ENCODE assay signal across 23 cellular contexts in genomic region chr6:142933701-142934100, GRCh38. TPM values are rescaled to one million over a fixed set of nuclear protein-coding genes. Genes with fewer than 3 reads are reported as not detected.
DNase-seq lines count a peak whose midpoint lies in the region; ATAC-seq, FAIRE-seq and TF ChIP-seq lines count a peak whose summit lies in the region.
"Had no signal": no experiment of that assay in that cellular context is flagged by ENCODE, and none has a peak within 500 bp of the region (broad histone marks: within the 10 kb centered on the region; RNA-seq: fewer than 3 reads in every experiment).

No MANE protein-coding gene starts in this region.

- H3K36me3 Mint-ChIP-seq in activated T-cell treated with anti-CD3 and anti-CD28 coated beads, Interleukin-2, amount 50 U/mL, for 4 hours (ENCODE audit: insufficient read depth) = peaks cover 17% of the 10 kb centered on the region
- no peaks in the 10 kb centered on the region for H3K36me3 Mint-ChIP-seq in stimulated activated memory B cell treated with anti-CD40 and anti-IgM and Interleukin-4, amounts not matched to agents 10 μg/mL and 1 μg/mL and 100 μg/mL, for 72 hours

- SMC1A ChIA-PET in GM12878 (lab: Charles Lee; ENCODE audit: uncharacterized antibody, unreplicated experiment) = interaction anchor here (0.8 to 11.3 kb wide), 11 partner anchors 8 to 153 kb away, joined by 3 to 75 read pairs (median 5); no protein-coding TSS in a partner anchor

- H3K9ac ChIP-seq in OCI-LY1 (ENCODE audit: low read length) = no peak overlapping the region
- H3K9ac ChIP-seq in GM12878 (ENCODE audit: control insufficient read depth, insufficient read depth, low read length) = peak overlapping the region; percentile 16; the same call in 1 of the 2 replicates

- TF ChIP-seq EP300 in GM12878 (IDR thresholded peaks at IDR 0.05; ENCODE audit: borderline replicate concordance in 1 of 2, control insufficient read depth in 1 of 2, low read depth in 2 of 2, low read length in 2 of 2) = no peak

- peaks cover 79% of the 10 kb centered on the region for H3K4me1 ChIP-seq in OCI-LY1 (ENCODE audit: insufficient read depth, low read length, severe bottlenecking)
- peaks cover 37% of the 10 kb centered on the region for H3K4me1 ChIP-seq in GM12878 (ENCODE audit: control insufficient read depth, insufficient read depth, low read length)
- H3K4me1 ChIP-seq: uterus had no signal

- H3K4me3 ChIP-seq in OCI-LY1 (ENCODE audit: low read depth, low read length, poor library complexity, severe bottlenecking) = peak overlapping the region; percentile 0
- H3K4me3 ChIP-seq in GM12878 = no peak overlapping the region
- no peak overlapping the region for H3K4me3 ChIP-seq in lower leg skin (ENCODE audit: low read depth, poor library complexity, severe bottlenecking)
- H3K4me3 ChIP-seq: adrenal gland, dorsolateral prefrontal cortex, gastrocnemius medialis, uterus had no signal

- H3K27me3 Mint-ChIP-seq in activated T-cell treated with anti-CD3 and anti-CD28 coated beads, Interleukin-2, amount 50 U/mL, for 4 hours (ENCODE audit: low read depth) = no peaks in the 10 kb centered on the region
- H3K27me3 Mint-ChIP-seq in stimulated activated memory B cell treated with anti-CD40 and anti-IgM and Interleukin-4, amounts not matched to agents 10 μg/mL and 1 μg/mL and 100 μg/mL, for 72 hours = no peaks in the 10 kb centered on the region

- H4K20me1 ChIP-seq in OCI-LY1 (ENCODE audit: insufficient read depth, low read length) = no peaks in the 10 kb centered on the region
- H4K20me1 ChIP-seq in GM12878 (ENCODE audit: control insufficient read depth, insufficient read depth) = no peaks in the 10 kb centered on the region

- H2AFZ ChIP-seq in OCI-LY1 (ENCODE audit: low read length) = no peak overlapping the region
- no peak overlapping the region for H2AFZ ChIP-seq in GM12878 (ENCODE audit: control insufficient read depth, low read depth, low read length)

- H3F3A ChIP-seq in OCI-LY1 (ENCODE audit: insufficient read depth, low read length) = no peaks in the 10 kb centered on the region

- in situ Hi-C loops in GM12878 (cut with MboI) = no loop called here

- no peaks in the 10 kb centered on the region for H3K9me3 ChIP-seq in OCI-LY1 (ENCODE audit: low read length)
- peaks cover 3% of the 10 kb centered on the region for H3K9me3 ChIP-seq in GM12878 (replicated peaks; ENCODE audit: control insufficient read depth, insufficient read depth, low read length)
- H3K9me3 ChIP-seq: adrenal gland, gastrocnemius medialis, uterus had no signal

- RAD21 ChIA-PET in GM12878 (lab: Charles Lee; ENCODE audit: unreplicated experiment) = interaction anchor here (0.7 to 2.1 kb wide), 8 partner anchors 10 to 241 kb away, joined by 3 to 9 read pairs (median 4); no protein-coding TSS in a partner anchor

- peak overlapping the region; percentile 73 for H3K27ac ChIP-seq in OCI-LY1 (ENCODE audit: low read depth, low read length, poor library complexity, severe bottlenecking)
- H3K27ac ChIP-seq in GM12878 (ENCODE audit: control insufficient read depth, insufficient read depth) = peak overlapping the region; percentile 59
- H3K27ac ChIP-seq: adrenal gland, gastrocnemius medialis, uterus had no signal

- H3K4me2 ChIP-seq in OCI-LY1 (ENCODE audit: low read length) (peak overlapping the region; percentile 73; the same call in 1 of the 2 replicates), GM12878 (ENCODE audit: control insufficient read depth, insufficient read depth) (peak overlapping the region; percentile 88)

- no peak for TF ChIP-seq POLR2A in GM12878 (IDR thresholded peaks at IDR 0.05; ENCODE audit: low read depth, low read length)
- no peak for TF ChIP-seq POLR2A in lower leg skin (IDR thresholded peaks at IDR 0.05)

- CTCF ChIA-PET in GM12878 (lab: Yijun Ruan, JAX) = interaction anchor here (1.5 to 3.2 kb wide), 2 partner anchors 10 to 21 kb away, joined by 3 to 15 read pairs; no protein-coding TSS in a partner anchor

- no peak for ATAC-seq in activated T-cell treated with anti-CD3 and anti-CD28 coated beads, Interleukin-2, amount 50 U/mL, for 4 hours
- ATAC-seq in GM12878 = no peak
- ATAC-seq in stimulated activated memory B cell treated with anti-CD40 and anti-IgM and Interleukin-4, amounts not matched to agents 10 μg/mL and 1 μg/mL and 100 μg/mL, for 72 hours = no peak
- ATAC-seq: gastrocnemius medialis, PC-3 had no signal

- TF ChIP-seq CTCF in OCI-LY1 (IDR thresholded peaks at IDR 0.05; ENCODE audit: low read length) = no peak
- TF ChIP-seq CTCF in GM12878 (IDR thresholded peaks at IDR 0.05 in 2 of 3, conservative IDR thresholded peaks at IDR 0.05 in 1 of 3; ENCODE audit: control insufficient read depth in 2 of 3, extremely low read depth in 1 of 3, insufficient read depth in 1 of 3, low read depth in 3 of 3, low read length in 3 of 3) = no peak
- no peak for TF ChIP-seq CTCF in lower leg skin (IDR thresholded peaks at IDR 0.05)

- H3K27me3 ChIP-seq in OCI-LY1 (ENCODE audit: insufficient read depth, low read length) (no peaks in the 10 kb centered on the region), GM12878 (replicated peaks in 1 of 2; ENCODE audit: control insufficient read depth in 2 of 2, insufficient read depth in 2 of 2, low read length in 1 of 2) (no peaks in the 10 kb centered on the region)
- H3K27me3 ChIP-seq: adrenal gland, dorsolateral prefrontal cortex, gastrocnemius medialis, uterus had no signal

- POLR2A ChIA-PET in GM12878 (lab: Charles Lee) = interaction anchor here (0.7 to 2.3 kb wide), 4 partner anchors 10 to 85 kb away, joined by 4 to 5 read pairs (median 4); no protein-coding TSS in a partner anchor

- FAIRE-seq in GM12878 (lab: Jason Lieb, UNC) = no peak
- FAIRE-seq: HTR-8/SVneo had no signal

- DNase-seq in activated T-cell treated with anti-CD3 and anti-CD28 coated beads, Interleukin-2, amount 50 U/mL, for 4 hours = no peak
- DNase-seq in activated T-cell treated with anti-CD3 and anti-CD28 coated beads, Interleukin-2, amount 50 U/mL, for 1 hour = no peak
- DNase-seq in GM12878 (ENCODE audit: low read depth, low spot score) = no peak
- no peak for DNase-seq in foreskin melanocyte
- DNase-seq in posterior cingulate gyrus = no peak
- DNase-seq in lower leg skin (ENCODE audit: low spot score in 2 of 2) = no peak
- DNase-seq: ACHN; activated CD4-positive, CD25-positive, alpha-beta regulatory T cell; activated CD8-positive, alpha-beta memory T cell treated with anti-CD3 and anti-CD28 coated beads, Interleukin-2, amount 50 U/mL, for 48 hours; adrenal gland; dorsolateral prefrontal cortex; gastrocnemius medialis; H9; kidney glomerular epithelial cell; mesendoderm; NCI-H146; NCI-H82; PC-3; stimulated activated CD4-positive, alpha-beta T cell treated with anti-CD3 and anti-CD28 coated beads, Interleukin-1b, Interleukin-23, amount 100 ng/mL, for 48 hours; uterus had no signal

- H3K36me3 ChIP-seq in OCI-LY1 (ENCODE audit: insufficient read depth, low read length) (no peaks in the 10 kb centered on the region), GM12878 (ENCODE audit: control insufficient read depth in 2 of 2, insufficient read depth in 2 of 2, low read length in 1 of 2) (no peaks in the 10 kb centered on the region)
- H3K36me3 ChIP-seq: adrenal gland, gastrocnemius medialis, uterus had no signal

- TF ChIP-seq RAD21 in GM12878 (IDR thresholded peaks at IDR 0.05; ENCODE audit: insufficient read depth, low read depth, low read length) = no peak

- peak overlapping the region; percentile 89 for H3K27ac Mint-ChIP-seq in stimulated activated memory B cell treated with anti-CD40 and anti-IgM and Interleukin-4, amounts not matched to agents 10 μg/mL and 1 μg/mL and 100 μg/mL, for 72 hours
- H3K27ac Mint-ChIP-seq: H9 had no signal

- no peaks in the 10 kb centered on the region for H3K9me2 ChIP-seq in OCI-LY1 (ENCODE audit: low read depth, low read length)

- peaks cover 94% of the 10 kb centered on the region for H3K4me1 Mint-ChIP-seq in activated T-cell treated with anti-CD3 and anti-CD28 coated beads, Interleukin-2, amount 50 U/mL, for 4 hours (ENCODE audit: low read depth)
- H3K4me1 Mint-ChIP-seq in stimulated activated memory B cell treated with anti-CD40 and anti-IgM and Interleukin-4, amounts not matched to agents 10 μg/mL and 1 μg/mL and 100 μg/mL, for 72 hours = peaks cover 73% of the 10 kb centered on the region

- intact Hi-C loops in GM12878 (cut with micrococcal nuclease; ENCODE audit: unreplicated experiment) (loop anchor here (5.0 kb wide), 1 partner anchor 241 kb away; no protein-coding TSS in a partner anchor), posterior cingulate gyrus (cut with DNase I) (no loop called here), lower leg skin (cut with DNase I; ENCODE audit: low total_unique reads) (no loop called here)

- H3K79me2 ChIP-seq in OCI-LY1 (ENCODE audit: insufficient read depth, low read length) = peaks cover 94% of the 10 kb centered on the region
- H3K79me2 ChIP-seq in GM12878 (ENCODE audit: control insufficient read depth, insufficient read depth, low read length) = peaks cover 98% of the 10 kb centered on the region

- H3K9me3 Mint-ChIP-seq in activated T-cell treated with anti-CD3 and anti-CD28 coated beads, Interleukin-2, amount 50 U/mL, for 4 hours = no peaks in the 10 kb centered on the region
- H3K9me3 Mint-ChIP-seq in stimulated activated memory B cell treated with anti-CD40 and anti-IgM and Interleukin-4, amounts not matched to agents 10 μg/mL and 1 μg/mL and 100 μg/mL, for 72 hours = no peaks in the 10 kb centered on the region
- H3K9me3 Mint-ChIP-seq: H9 had no signal

- no TSS peak for BruUV-seq in GM12878 (replicated peaks; lab: Mats Ljungman, UMichigan)

- peak overlapping the region; percentile 24 for H3K4me3 Mint-ChIP-seq in activated T-cell treated with anti-CD3 and anti-CD28 coated beads, Interleukin-2, amount 50 U/mL, for 4 hours
- no peak overlapping the region for H3K4me3 Mint-ChIP-seq in stimulated activated memory B cell treated with anti-CD40 and anti-IgM and Interleukin-4, amounts not matched to agents 10 μg/mL and 1 μg/mL and 100 μg/mL, for 72 hours
- H3K4me3 Mint-ChIP-seq: H9 had no signal

RNA-seq across cellular contexts. Expression of gene HIVEP2, which starts 11.3 kb away (rescaled TPM):
- 10 to 100 TPM; 34.9 to 40.9 (median 36.3) TPM for total RNA-seq in activated T-cell treated with anti-CD3 and anti-CD28 coated beads, Interleukin-2, amount 50 U/mL, for 4 hours
- 139 and 140 TPM in 2 replicates for total RNA-seq in GM12878 (2013; cell fraction: nucleolus; rRNA removed)
- 11.6 and 14.7 TPM in 2 replicates for total RNA-seq in GM12878 (2014; rRNA removed)
- total RNA-seq in GM12878 (2014; rRNA removed; fragmentation: Illumina TruSeq; extraction: Trizol) = 15.5 and 15.9 TPM in 2 replicates
- 15.7 and 18.2 TPM in 2 replicates for total RNA-seq in GM12878 (2021)
- polyA plus RNA-seq in GM12878 (2011; ENCODE audit: low read depth) = 5.6 TPM
- 13.2 and 14.4 TPM in 2 replicates for polyA plus RNA-seq in GM12878 (2011; rRNA removed)
- polyA plus RNA-seq in GM12878 (2011; cell fraction: cytosol; rRNA removed) = 13.0 and 14.7 TPM in 2 replicates
- 24.2 and 25.1 TPM in 2 replicates for polyA plus RNA-seq in GM12878 (2011; cell fraction: nucleus; rRNA removed)
- 6.4 and 10.4 TPM in 2 replicates for polyA plus RNA-seq in GM12878 (2012)
- 13.6 and 16.5 TPM in 2 replicates for polyA plus RNA-seq in GM12878 (2014; fragmentation: Illumina TruSeq; extraction: Trizol)
- 1 to 10 TPM; 1.2 to 1.6 TPM for polyA plus RNA-seq in GM12878 (2014; fragmentation: Nextera tagmentation; extraction: Ambion mirVana)
- 8.8 TPM in 2 replicates for polyA plus RNA-seq in GM12878 (2014; rRNA removed)
- 1 to 10 TPM; 4.4 to 5.0 TPM for polyA plus RNA-seq in GM12878 (2016; fragmentation: Nextera tagmentation; extraction: Ambion mirVana)
- 47.2 and 50.2 TPM in 2 replicates for polyA minus RNA-seq in GM12878 (2011; rRNA and poly(A)+ RNA removed)
- polyA minus RNA-seq in GM12878 (2011; cell fraction: cytosol; rRNA and poly(A)+ RNA removed) = 13.0 and 14.1 TPM in 2 replicates
- 22.6 and 29.6 TPM in 2 replicates for polyA minus RNA-seq in GM12878 (2011; cell fraction: nucleus; rRNA and poly(A)+ RNA removed)
- 10 to 100 TPM; 17.2 to 49.4 (median 21.6) TPM for total RNA-seq in lower leg skin
